Comparison of ENCODE assay signal across 25 cellular contexts in the genomic region with DNA sequence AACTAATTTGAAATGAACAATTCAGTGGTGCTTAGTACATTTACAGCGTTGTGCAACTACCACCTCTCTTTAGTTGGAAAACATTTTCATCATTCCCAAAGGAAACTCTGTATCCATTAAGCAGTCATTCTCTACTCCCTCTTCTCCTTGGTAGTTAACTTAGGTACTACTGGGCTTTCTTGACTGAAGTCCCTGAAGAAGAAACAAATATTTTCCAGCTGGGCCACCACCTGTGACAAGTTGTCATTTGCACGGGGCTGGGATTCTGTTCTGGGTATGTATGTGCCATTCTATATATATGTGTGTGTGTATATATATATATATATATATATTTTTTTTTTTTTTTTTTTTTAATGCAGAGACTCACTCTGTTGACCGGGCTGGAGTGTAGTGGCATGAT. TPM values are rescaled to one million over a fixed set of nuclear protein-coding genes. Genes with fewer than 3 reads are reported as not detected.
DNase-seq lines count a peak whose midpoint lies in the region; ATAC-seq and TF ChIP-seq lines count a peak whose summit lies in the region.
"Had no signal": no experiment of that assay in that cellular context is flagged by ENCODE, and none has a peak within 500 bp of the region (broad histone marks: within the 10 kb centered on the region; RNA-seq: fewer than 3 reads in every experiment).

No MANE protein-coding gene starts in this region.

- peaks cover 0 to 50% (median 16%) of the 10 kb centered on the region in 9 donors for H3K4me1 ChIP-seq in heart right ventricle
- peaks cover 27% of the 10 kb centered on the region for H3K4me1 ChIP-seq in Panc1 (ENCODE audit: control insufficient read depth, insufficient read depth, low read length)

- no peak overlapping the region for H3K4me3 Mint-ChIP-seq in stimulated activated naive B cell treated with anti-CD40 and anti-IgM and Interleukin-4, amounts not matched to agents 10 μg/mL and 1 μg/mL and 100 μg/mL, for 72 hours
- H3K4me3 Mint-ChIP-seq: type B pancreatic cell had no signal

- in situ Hi-C loops in Panc1 (cut with HindIII; ENCODE audit: low pct_unique_long_range_greater_than_20kb, low sequenced_read_pairs) (no loop called here), brain microvascular endothelial cell (cut with HindIII; ENCODE audit: low pct_ligation_motif_present, low sequenced_read_pairs) (no loop called here)

- H3K4me1 Mint-ChIP-seq in stimulated activated naive B cell treated with anti-CD40 and anti-IgM and Interleukin-4, amounts not matched to agents 10 μg/mL and 1 μg/mL and 100 μg/mL, for 72 hours: peaks cover 50 to 60% of the 10 kb centered on the region in 2 donors

- ATAC-seq in Right ventricle myocardium superior (ENCODE audit: poor library complexity) (peak; percentile 45), heart right ventricle (no peak), Panc1 (no peak)
- no peak for ATAC-seq in stimulated activated naive B cell treated with anti-CD40 and anti-IgM and Interleukin-4, amounts not matched to agents 10 μg/mL and 1 μg/mL and 100 μg/mL, for 72 hours (replicated peaks)
- ATAC-seq: esophagus mucosa; gastroesophageal sphincter; stimulated activated naive CD8-positive, alpha-beta T cell treated with anti-CD3 and anti-CD28 coated beads, Interleukin-15, amount 100 ng/mL, for 72 hours had no signal

- no peaks in the 10 kb centered on the region for H3K27me3 Mint-ChIP-seq in stimulated activated naive B cell treated with anti-CD40 and anti-IgM and Interleukin-4, amounts not matched to agents 10 μg/mL and 1 μg/mL and 100 μg/mL, for 72 hours
- H3K27me3 Mint-ChIP-seq: stimulated activated naive CD8-positive, alpha-beta T cell treated with anti-CD3 and anti-CD28 coated beads, Interleukin-15, amount 100 ng/mL, for 72 hours; type B pancreatic cell had no signal

- DNase-seq in Right ventricle myocardium superior: no peak
- DNase-seq in heart right ventricle: no peak
- DNase-seq in Panc1 (ENCODE audit: low read depth, low spot score): no peak
- DNase-seq in germinal center (ENCODE audit: low spot score): peak; percentile 45
- no peak for DNase-seq in stimulated activated naive B cell treated with anti-CD40 and anti-IgM and Interleukin-4, amounts not matched to agents 10 μg/mL and 1 μg/mL and 100 μg/mL, for 72 hours
- DNase-seq in NCI-H2227 treated with DMSO at 0.1 percent for 48 hours (lab: John Stamatoyannopoulos, UW): no peak
- no peak for DNase-seq in NCI-H748 (lab: John Stamatoyannopoulos, UW; ENCODE audit: unreplicated experiment)
- no peak for DNase-seq in brain microvascular endothelial cell
- DNase-seq: activated gamma-delta T cell treated with Interleukin-2 at 50 U/mL for 16 hours; caudate nucleus; effector CD4-positive, alpha-beta T cell; midbrain; NCI-H1436; SHP77 treated with DMSO at 0.1 percent for 48 hours; small intestine; stimulated activated CD4-positive, alpha-beta T cell treated with anti-CD3 and anti-CD28 coated beads, Interleukin-2, amount 100 ng/mL, for 48 hours; stimulated activated naive CD8-positive, alpha-beta T cell treated with anti-CD3 and anti-CD28 coated beads, Interleukin-15, amount 100 ng/mL, for 72 hours had no signal

- H3K36me3 Mint-ChIP-seq in stimulated activated naive B cell treated with anti-CD40 and anti-IgM and Interleukin-4, amounts not matched to agents 10 μg/mL and 1 μg/mL and 100 μg/mL, for 72 hours: peaks cover 4 to 7% of the 10 kb centered on the region in 2 donors
- H3K36me3 Mint-ChIP-seq: type B pancreatic cell had no signal

- H3K36me3 ChIP-seq in heart right ventricle (no peaks in the 10 kb centered on the region), Panc1 (ENCODE audit: control insufficient read depth, insufficient read depth, low read length) (no peaks in the 10 kb centered on the region), brain microvascular endothelial cell (replicated peaks) (no peaks in the 10 kb centered on the region)
- H3K36me3 ChIP-seq: gastroesophageal sphincter had no signal

- WGBS in heart right ventricle, 2 donors: 71 to 76% methylated on average over 3 of the region's 3 CpGs

- BruUV-seq in Panc1 (replicated peaks; lab: Mats Ljungman, UMichigan): no TSS peak

- H3K27ac ChIP-seq in heart right ventricle (no peak overlapping the region), Panc1 (ENCODE audit: low read length) (peak overlapping the region; percentile 67; the same call in 1 of the 2 replicates), brain microvascular endothelial cell (no peak overlapping the region)
- H3K27ac ChIP-seq: C4-2B had no signal

- H3K27me3 ChIP-seq in heart right ventricle (no peaks in the 10 kb centered on the region), Panc1 (ENCODE audit: control insufficient read depth, insufficient read depth, low read length) (no peaks in the 10 kb centered on the region), brain microvascular endothelial cell (replicated peaks) (no peaks in the 10 kb centered on the region)
- H3K27me3 ChIP-seq: gastroesophageal sphincter had no signal

- H3K9me3 ChIP-seq in heart right ventricle (no peaks in the 10 kb centered on the region), Panc1 (ENCODE audit: control insufficient read depth, insufficient read depth, low read depth, low read length) (no peaks in the 10 kb centered on the region)
- H3K9me3 ChIP-seq: gastroesophageal sphincter had no signal

- CTCF ChIA-PET in Panc1 (lab: Charles Lee): interaction anchor here (0.8 kb wide), 1 partner anchor 364 kb away, joined by 3 read pairs; no protein-coding TSS in a partner anchor

- H3K4me3 ChIP-seq in heart right ventricle (no peak overlapping the region), Panc1 (ENCODE audit: low read depth in 2 of 2, low read length in 2 of 2) (no peak overlapping the region), brain microvascular endothelial cell (ENCODE audit: low read depth, low read length) (no peak overlapping the region)
- H3K4me3 ChIP-seq: gastroesophageal sphincter had no signal

- POLR2A ChIA-PET in Panc1 (lab: Charles Lee): interaction anchor here (0.6 kb wide), 1 partner anchor 66 kb away, joined by 6 read pairs; no protein-coding TSS in a partner anchor

- intact Hi-C loops in Right ventricle myocardium superior (cut with DNase I): no loop called here
- intact Hi-C loops in heart right ventricle (cut with DNase I): no loop called here
- intact Hi-C loops in Panc1 (cut with micrococcal nuclease; ENCODE audit: unreplicated experiment): no loop called here

- peaks cover 3 to 4% of the 10 kb centered on the region in 2 donors for H3K9me3 Mint-ChIP-seq in stimulated activated naive B cell treated with anti-CD40 and anti-IgM and Interleukin-4, amounts not matched to agents 10 μg/mL and 1 μg/mL and 100 μg/mL, for 72 hours
- H3K9me3 Mint-ChIP-seq: type B pancreatic cell had no signal

- TF ChIP-seq CTCF in heart right ventricle (IDR thresholded peaks at IDR 0.05) (no peak), Panc1 (IDR thresholded peaks at IDR 0.05) (no peak), brain microvascular endothelial cell (IDR thresholded peaks at IDR 0.05; ENCODE audit: low read depth, low read length, missing control alignments) (no peak)

- peak overlapping the region; percentile 89 for H3K27ac Mint-ChIP-seq in stimulated activated naive B cell treated with anti-CD40 and anti-IgM and Interleukin-4, amounts not matched to agents 10 μg/mL and 1 μg/mL and 100 μg/mL, for 72 hours

RNA-seq across cellular contexts. Expression of gene RMI2, which starts 15.4 kb away (rescaled TPM):
- 0.48 TPM for total RNA-seq in Right ventricle myocardium superior
- total RNA-seq in heart right ventricle: 1 to 10 TPM in 7 of 10 donors, under 1 TPM in 3; 0.22 to 3.8 (median 1.5) TPM
- under 1 TPM; 0.22 to 0.78 TPM for polyA plus RNA-seq in heart right ventricle
- 11.1 TPM for total RNA-seq in Panc1 (2021; ENCODE audit: unreplicated experiment)
- 4.5 TPM for polyA plus RNA-seq in Panc1 (2012; ENCODE audit: insufficient read length)

RNA-seq across cellular contexts. Expression of gene PRM1, which starts 48.8 kb away (rescaled TPM):
- total RNA-seq in Right ventricle myocardium superior (not detected), heart right ventricle (not detected), Panc1 (2021; ENCODE audit: unreplicated experiment) (not detected)
- not detected for polyA plus RNA-seq in heart right ventricle
- polyA plus RNA-seq in Panc1 (2012; ENCODE audit: insufficient read length): not detected
- total RNA-seq: A172; esophagus mucosa; gastroesophageal sphincter; MCF 10A; pulmonary artery endothelial cell; T-helper 1 cell treated with Interleukin-12 subunit alpha and Interleukin-12 subunit beta and Interleukin-4 antibody, amounts not matched to agents 30 ng/mL and 1 ng/mL, for 36 hours had no signal
- polyA plus RNA-seq: small intestine had no signal

RNA-seq across cellular contexts. Expression of gene PRM2, which starts 53.6 kb away (rescaled TPM):
- not detected for total RNA-seq in Right ventricle myocardium superior
- not detected for total RNA-seq in heart right ventricle
- not detected for polyA plus RNA-seq in heart right ventricle
- total RNA-seq in Panc1 (2021; ENCODE audit: unreplicated experiment): not detected
- not detected for polyA plus RNA-seq in Panc1 (2012; ENCODE audit: insufficient read length)
- total RNA-seq: A172; esophagus mucosa; gastroesophageal sphincter; MCF 10A; pulmonary artery endothelial cell; T-helper 1 cell treated with Interleukin-12 subunit alpha and Interleukin-12 subunit beta and Interleukin-4 antibody, amounts not matched to agents 30 ng/mL and 1 ng/mL, for 36 hours had no signal
- polyA plus RNA-seq: small intestine had no signal

RNA-seq across cellular contexts. Expression of gene PRM3, which starts 56.5 kb away (rescaled TPM):
- total RNA-seq in Right ventricle myocardium superior: not detected
- not detected for total RNA-seq in heart right ventricle
- polyA plus RNA-seq in heart right ventricle: not detected
- total RNA-seq in Panc1 (2021; ENCODE audit: unreplicated experiment): not detected
- polyA plus RNA-seq in Panc1 (2012; ENCODE audit: insufficient read length): not detected
- total RNA-seq: A172; esophagus mucosa; gastroesophageal sphincter; MCF 10A; pulmonary artery endothelial cell; T-helper 1 cell treated with Interleukin-12 subunit alpha and Interleukin-12 subunit beta and Interleukin-4 antibody, amounts not matched to agents 30 ng/mL and 1 ng/mL, for 36 hours had no signal
- polyA plus RNA-seq: small intestine had no signal
